ENCODE assay signal across 10 cellular contexts in genomic region chr10:102612964-102613275, GRCh38. TPM values are rescaled to one million over a fixed set of nuclear protein-coding genes. Genes with fewer than 3 reads are reported as not detected.
A peak's percentile ranks its signal among the peaks of the same experiment; 100 is the strongest.
DNase-seq lines count a peak whose midpoint lies in the region; ATAC-seq, FAIRE-seq and TF ChIP-seq lines count a peak whose summit lies in the region.
"Had no signal": no experiment of that assay in that cellular context is flagged by ENCODE, and none has a peak within 500 bp of the region (broad histone marks: within the 10 kb centered on the region; RNA-seq: fewer than 3 reads in every experiment).

No MANE protein-coding gene starts in this region.

- intact Hi-C loops in kidney (cut with DNase I): no loop called here

- no peaks in the 10 kb centered on the region for H3K9me3 ChIP-seq in KOPT-K1 (ENCODE audit: insufficient read depth, low read length, poor library complexity, severe bottlenecking)
- no peaks in the 10 kb centered on the region for H3K9me3 ChIP-seq in kidney (ENCODE audit: control insufficient read depth in 1 of 2, low read length in 2 of 2)

- no peak for FAIRE-seq in kidney (lab: Jason Lieb, UNC)

- TF ChIP-seq CTCF in kidney (IDR thresholded peaks at IDR 0.05; ENCODE audit: borderline replicate concordance, extremely low read depth, insufficient read depth): no peak
- TF ChIP-seq CTCF in GM10248 (IDR thresholded peaks at IDR 0.05; ENCODE audit: control extremely low read depth, extremely low read depth, low read depth, missing control alignments): no peak

- H3K4me1 ChIP-seq in kidney (ENCODE audit: control insufficient read depth in 1 of 2, insufficient read depth in 1 of 2, low read depth in 1 of 2, low read length in 2 of 2): peaks cover 26 to 27% of the 10 kb centered on the region in 2 donors

- peaks cover 25% of the 10 kb centered on the region for H3K36me3 ChIP-seq in KOPT-K1 (ENCODE audit: insufficient read depth, low read length)
- H3K36me3 ChIP-seq in kidney (ENCODE audit: control insufficient read depth in 1 of 2, insufficient read depth in 2 of 2, low read length in 2 of 2): peaks cover 0 to 10% of the 10 kb centered on the region in 2 donors

- H3K27ac ChIP-seq in KOPT-K1 (ENCODE audit: low read depth, low read length, poor library complexity, severe bottlenecking) (peak overlapping the region; percentile 56), kidney (ENCODE audit: low read depth in 2 of 2, low read length in 2 of 2) (peak overlapping the region in 1 of 2 donors; percentile 69)

- DNase-seq in activated T-cell treated with anti-CD3 and anti-CD28 coated beads, Interleukin-2, amount 50 U/mL, for 1 hour: peak; percentile 71
- DNase-seq in kidney (peak; percentile 50), GM10248 (ENCODE audit: extremely low spot score) (no peak), NCI-H226 (no peak)
- peak; percentile 8 to 21 for DNase-seq in stimulated activated CD8-positive, alpha-beta memory T cell treated with anti-CD3 and anti-CD28 coated beads, Interleukin-15, amount 100 ng/mL, for 4 hours (ENCODE audit: low read depth in 2 of 2)
- DNase-seq: DMS53 had no signal

- H3K4me3 ChIP-seq in kidney (ENCODE audit: low read length in 2 of 2): no peak overlapping the region

- CTCF ChIA-PET in GM10248 (lab: Yijun Ruan, JAX): interaction anchor here (1.3 kb wide), 1 partner anchor 17 kb away, joined by 6 read pairs; no protein-coding TSS in a partner anchor

- peak overlapping the region in 1 of 2 donors; percentile 53 for H3K9ac ChIP-seq in kidney (ENCODE audit: low read length in 2 of 2)

- POLR2A ChIA-PET in GM10248 (lab: Yijun Ruan, JAX): no interaction called here

- ATAC-seq in GM18861 (IDR thresholded peaks at IDR 0.05; ENCODE audit: unreplicated experiment) (no peak), HG02571 (IDR thresholded peaks at IDR 0.05; ENCODE audit: unreplicated experiment) (no peak)
- ATAC-seq: sciatic nerve had no signal

RNA-seq across cellular contexts. Expression of gene TRIM8, which starts 31.4 kb away (rescaled TPM):
- 198 TPM for total RNA-seq in kidney
- polyA plus RNA-seq in kidney (ENCODE audit: insufficient read depth, low read depth, low replicate concordance): 160 TPM

Comparison
In these comparisons a context has a peak if more than half of its experiments do, and no peak if none do; other contexts are left out.
1. DNase-seq: peak in activated T-cell treated with anti-CD3 and anti-CD28 coated beads, Interleukin-2, amount 50 U/mL, for 1 hour (single experiment), kidney (single experiment) and stimulated activated CD8-positive, alpha-beta memory T cell treated with anti-CD3 and anti-CD28 coated beads, Interleukin-15, amount 100 ng/mL, for 4 hours (2 of 2); none in GM10248 (single experiment) and NCI-H226 (single experiment).